ENCODE assay signal across 1 cellular context in the genomic region with DNA sequence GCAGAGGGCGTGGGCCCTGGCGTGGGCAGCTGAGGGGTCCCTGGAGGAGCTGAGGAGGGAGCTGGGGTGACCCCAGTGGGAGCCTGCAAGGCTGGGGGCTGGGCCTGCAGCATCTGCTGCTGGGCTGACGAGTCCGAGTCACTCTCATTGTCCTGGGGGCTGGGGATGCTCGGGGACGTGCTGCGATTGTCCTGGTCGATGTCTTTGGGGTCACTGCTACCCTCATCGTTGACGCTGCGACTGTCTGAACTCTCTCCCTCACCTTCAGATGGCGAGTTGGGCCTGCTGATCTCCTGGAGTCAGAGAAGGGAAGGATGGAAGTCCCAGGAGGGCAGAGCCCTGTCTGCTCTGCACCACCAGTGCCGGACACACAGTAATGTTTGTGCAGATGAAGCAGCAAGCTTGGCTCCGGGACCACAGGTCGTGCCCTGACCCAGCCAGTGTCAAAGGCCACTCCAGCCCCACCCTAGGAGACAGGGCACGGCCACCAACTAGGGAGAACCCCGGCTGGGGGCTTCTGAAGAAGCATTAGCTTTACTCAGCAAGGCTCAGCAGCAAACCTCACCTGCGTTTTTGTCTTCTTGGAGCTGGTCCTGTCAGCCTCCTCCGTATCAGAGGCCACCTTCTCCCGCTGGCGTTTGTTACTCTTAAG.
A peak's percentile ranks its signal among the peaks of the same experiment; 100 is the strongest.
TF ChIP-seq lines count a peak whose summit lies in the region.

No MANE protein-coding gene starts in this region.

TF ChIP-seq in K562, 482 proteins besides CTCF, POLR2A, EP300 and RAD21:
- no peak for TF ChIP-seq L3MBTL2 (IDR thresholded peaks at IDR 0.05)
- no peak for TF ChIP-seq KDM4B (IDR thresholded peaks at IDR 0.05; ENCODE audit: borderline replicate concordance in 2 of 2, low read depth in 1 of 2)
- peak; percentile 61 for TF ChIP-seq RBM22 (IDR thresholded peaks at IDR 0.05; ENCODE audit: low read depth, low read length, poor library complexity, severe bottlenecking)
